8 cellular contexts compared by ENCODE assay signal in the genomic region with DNA sequence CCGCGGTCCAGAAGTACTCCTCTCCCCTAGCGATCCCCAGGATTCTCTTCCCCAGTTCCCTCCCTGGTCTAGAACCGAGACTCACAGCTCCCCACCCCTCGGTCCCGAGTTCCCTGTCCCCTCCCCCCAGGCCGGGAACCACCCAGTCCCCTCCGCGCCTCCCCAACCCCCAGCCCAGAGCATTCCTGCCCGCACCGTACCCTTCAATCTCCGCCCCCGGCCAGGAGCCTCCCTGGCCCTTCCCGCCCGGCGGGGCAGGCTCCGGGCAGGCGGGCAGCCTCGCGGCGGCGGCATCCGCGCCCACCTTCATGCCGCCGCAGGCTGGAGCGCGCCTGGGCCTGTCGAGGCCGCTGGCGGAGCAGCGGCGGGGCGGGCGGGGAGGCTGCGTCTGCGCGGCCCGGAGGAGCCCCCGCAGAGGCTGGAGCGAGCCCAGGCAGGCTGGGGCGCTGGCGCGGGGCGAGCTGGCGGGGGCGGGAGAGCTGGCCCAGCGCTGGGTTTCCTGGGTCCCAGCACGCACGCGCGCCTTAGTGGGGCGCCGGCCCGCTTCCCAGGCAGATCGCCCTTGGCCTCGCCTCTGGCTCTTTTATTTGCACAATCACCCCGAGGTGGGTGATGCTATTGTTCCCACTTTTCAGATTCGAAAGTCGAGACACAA. TPM values are rescaled to one million over a fixed set of nuclear protein-coding genes. Genes with fewer than 3 reads are reported as not detected.
DNase-seq lines count a peak whose midpoint lies in the region; ATAC-seq and TF ChIP-seq lines count a peak whose summit lies in the region.

No MANE protein-coding gene starts in this region.

- H3K9me3 ChIP-seq in A673 (ENCODE audit: low read depth, low read length, poor library complexity, severe bottlenecking) (no peaks in the 10 kb centered on the region), lower lobe of right lung (no peaks in the 10 kb centered on the region), thymus (ENCODE audit: control insufficient read depth) (no peaks in the 10 kb centered on the region)

- WGBS in thymus = 3% methylated on average over 60 of the region's 60 CpGs

- peak; percentile 30 for TF ChIP-seq POLR2A in GM15510 (IDR thresholded peaks at IDR 0.05; ENCODE audit: borderline replicate concordance, extremely low read depth, insufficient read length)

- H3K36me3 ChIP-seq in A673 (ENCODE audit: insufficient read depth, low read length, poor library complexity, severe bottlenecking) (no peaks in the 10 kb centered on the region), lower lobe of right lung (no peaks in the 10 kb centered on the region), thymus (ENCODE audit: control insufficient read depth, insufficient read depth) (no peaks in the 10 kb centered on the region)

- DNase-seq in A673 (ENCODE audit: low spot score) (peak; percentile 53), NCI-H2171 (lab: John Stamatoyannopoulos, UW) (peak; percentile 82), coronary artery (ENCODE audit: low spot score) (no peak), lower lobe of right lung (peak; percentile 56)
- DNase-seq in stimulated activated CD4-positive, alpha-beta T cell treated with anti-CD3 and anti-CD28 coated beads, Interleukin-12 subunit alpha, Interleukin-12 subunit beta, amount 100 ng/mL, for 4 hours = no peak

- H3K4me3 ChIP-seq in A673 (ENCODE audit: low read depth, low read length, poor library complexity, severe bottlenecking) = peak overlapping the region; percentile 51
- peak overlapping the region; percentile 67 for H3K4me3 ChIP-seq in coronary artery
- H3K4me3 ChIP-seq in lower lobe of right lung = peak overlapping the region; percentile 61
- peak overlapping the region; percentile 38 for H3K4me3 ChIP-seq in thymus (ENCODE audit: low read length)

- TF ChIP-seq CTCF in A673 (conservative IDR thresholded peaks at IDR 0.05; ENCODE audit: low read depth, low read length) = no peak
- no peak for TF ChIP-seq CTCF in coronary artery (IDR thresholded peaks at IDR 0.05)
- no peak for TF ChIP-seq CTCF in lower lobe of right lung (IDR thresholded peaks at IDR 0.05)

- CTCF ChIA-PET in A673 (lab: Charles Lee) = interaction anchor here (0.5 to 0.7 kb wide), 2 partner anchors 158 to 265 kb away, joined by 3 read pairs; no protein-coding TSS in a partner anchor

- intact Hi-C loops in A673 (cut with micrococcal nuclease; ENCODE audit: unreplicated experiment) (no loop called here), lower lobe of right lung (cut with DNase I) (no loop called here)

- BruUV-seq in A673 (replicated peaks; lab: Mats Ljungman, UMichigan) = no TSS peak

- no peak overlapping the region for H3K27ac ChIP-seq in A673 (ENCODE audit: low read depth, low read length, poor library complexity, severe bottlenecking)
- peak overlapping the region; percentile 62 to 88 for H3K27ac ChIP-seq in coronary artery
- H3K27ac ChIP-seq in lower lobe of right lung = peak overlapping the region; percentile 68
- H3K27ac ChIP-seq in thymus (ENCODE audit: low read depth) = peak overlapping the region; percentile 53

- POLR2A ChIA-PET in A673 (lab: Charles Lee; ENCODE audit: low non-redundant PET) = no interaction called here

- peaks cover 6% of the 10 kb centered on the region for H3K4me1 ChIP-seq in A673 (ENCODE audit: insufficient read depth, low read length, poor library complexity, severe bottlenecking)
- H3K4me1 ChIP-seq in lower lobe of right lung = peaks cover 50% of the 10 kb centered on the region
- peaks cover 4% of the 10 kb centered on the region for H3K4me1 ChIP-seq in thymus (ENCODE audit: control insufficient read depth, insufficient read depth, low read length)

- ATAC-seq in lower lobe of right lung (peak; percentile 2 to 7), HG02610 (IDR thresholded peaks at IDR 0.05; ENCODE audit: unreplicated experiment) (no peak)

- H3K27me3 ChIP-seq in A673 (replicated peaks; ENCODE audit: insufficient read depth, low read depth, low read length, poor library complexity) (no peaks in the 10 kb centered on the region), lower lobe of right lung (ENCODE audit: low read depth) (peaks cover 15% of the 10 kb centered on the region), thymus (ENCODE audit: control insufficient read depth, insufficient read depth) (peaks cover 36% of the 10 kb centered on the region)

RNA-seq across cellular contexts. Expression of a gene that starts 22.2 kb away (rescaled TPM):
- total RNA-seq in A673 (2021) (not detected in 2 replicates), lower lobe of right lung (7.2 TPM)
- polyA plus RNA-seq in thymus = 7.4 TPM

Comparison
In these comparisons a context has a peak if more than half of its experiments do, and no peak if none do; other contexts are left out.
1. DNase-seq: peak in A673 (single experiment), NCI-H2171 (single experiment) and lower lobe of right lung (single experiment); none in coronary artery (single experiment) and stimulated activated CD4-positive, alpha-beta T cell treated with anti-CD3 and anti-CD28 coated beads, Interleukin-12 subunit alpha, Interleukin-12 subunit beta, amount 100 ng/mL, for 4 hours (single experiment).
2. Peak in every context shown above with its lines, with median percentiles within 50 percentile points of each other: H3K4me3 ChIP-seq.